Comparison of ENCODE assay signal across 29 cellular contexts in genomic region chr13:47332149-47332548, GRCh38.
A peak's percentile ranks its signal among the peaks of the same experiment; 100 is the strongest.
DNase-seq lines count a peak whose midpoint lies in the region; ATAC-seq and TF ChIP-seq lines count a peak whose summit lies in the region.
"Had no signal": no experiment of that assay in that cellular context is flagged by ENCODE, and none has a peak within 500 bp of the region (broad histone marks: within the 10 kb centered on the region; RNA-seq: fewer than 3 reads in every experiment).

No MANE protein-coding gene starts in this region.

- H3K4me1 ChIP-seq in adipocyte (ENCODE audit: control insufficient read depth, insufficient read depth, low read length), result peaks cover 63% of the 10 kb centered on the region
- H3K4me1 ChIP-seq: parathyroid adenoma, Peyer's patch, SJCRH30 had no signal

- no peak for ATAC-seq in HG02885 (IDR thresholded peaks at IDR 0.05; ENCODE audit: poor library complexity, unreplicated experiment)
- ATAC-seq: activated CD4-positive, CD25-positive, alpha-beta regulatory T cell treated with anti-CD3 and anti-CD28 coated beads, Interleukin-2, amount 50 U/mL, for 24 hours; CD8-positive, alpha-beta T cell; stimulated activated naive CD8-positive, alpha-beta T cell treated with anti-CD3 and anti-CD28 coated beads, Interleukin-15, amount 100 ng/mL, for 72 hours had no signal

- TF ChIP-seq CTCF in fibroblast of the aortic adventitia (IDR thresholded peaks at IDR 0.05; ENCODE audit: insufficient read depth, low read length) (no peak), retinal pigment epithelial cell (conservative IDR thresholded peaks at IDR 0.05; ENCODE audit: low read depth, low read length) (no peak)

- H3K27me3 ChIP-seq in adipocyte (replicated peaks; ENCODE audit: control insufficient read depth, insufficient read depth, low read length), result no peaks in the 10 kb centered on the region
- H3K27me3 ChIP-seq: hepatocyte, Peyer's patch, sigmoid colon, SJCRH30, tibial artery had no signal

- DNase-seq in ELR (ENCODE audit: low read depth) (peak; percentile 33), adipocyte (ENCODE audit: low read depth) (peak; percentile 13), fibroblast of the aortic adventitia (ENCODE audit: low read depth) (peak; percentile 31), retinal pigment epithelial cell (ENCODE audit: low read depth) (peak; percentile 54), activated T-cell treated with anti-CD3 and anti-CD28 coated beads for 4 hours (no peak), inferior parietal cortex (ENCODE audit: extremely low spot score) (no peak), DMS 273 treated with DMSO at 0.1 percent for 48 hours (lab: John Stamatoyannopoulos, UW) (no peak)
- DNase-seq: activated naive CD4-positive, alpha-beta T cell treated with anti-CD3 and anti-CD28 coated beads for 36 hours; amygdala; CD8-positive, alpha-beta T cell; dermis blood vessel endothelial cell; foreskin melanocyte; GF-D8; GOT3; NCI-H1048; NCI-H1694 treated with DMSO at 0.1 percent for 48 hours; NCI-H2171; NCI-H524 treated with DMSO at 0.1 percent for 48 hours; nephron progenitor cell; Peyer's patch; sigmoid colon; SJCRH30; stimulated activated naive CD8-positive, alpha-beta T cell treated with anti-CD3 and anti-CD28 coated beads, Interleukin-15, amount 100 ng/mL, for 72 hours; T-helper 1 cell; tibial artery had no signal

- no peaks in the 10 kb centered on the region for H3K36me3 ChIP-seq in adipocyte (ENCODE audit: control insufficient read depth, insufficient read depth, low read length, severe bottlenecking)
- H3K36me3 ChIP-seq: Peyer's patch, sigmoid colon, SJCRH30, tibial artery had no signal

- no peak overlapping the region for H3K4me3 ChIP-seq in adipocyte (ENCODE audit: low read length)
- no peak overlapping the region for H3K4me3 ChIP-seq in fibroblast of the aortic adventitia (ENCODE audit: low read depth, low read length)
- no peak overlapping the region for H3K4me3 ChIP-seq in retinal pigment epithelial cell (ENCODE audit: low read length)
- H3K4me3 ChIP-seq: hepatocyte, Peyer's patch, sigmoid colon, SJCRH30, tibial artery had no signal

- no peaks in the 10 kb centered on the region for H3K9me3 ChIP-seq in adipocyte (ENCODE audit: control insufficient read depth, low read length)
- H3K9me3 ChIP-seq: Peyer's patch, sigmoid colon, SJCRH30, tibial artery had no signal

- H3K9ac ChIP-seq in adipocyte (ENCODE audit: low read length), result peak overlapping the region; percentile 50
- H3K9ac ChIP-seq: parathyroid adenoma had no signal

Comparison
In these comparisons a context has a peak if more than half of its experiments do, and no peak if none do; other contexts are left out.
1. DNase-seq: peak in ELR (single experiment), adipocyte (single experiment), fibroblast of the aortic adventitia (single experiment) and retinal pigment epithelial cell (single experiment); none in activated T-cell treated with anti-CD3 and anti-CD28 coated beads for 4 hours (single experiment), inferior parietal cortex (single experiment) and DMS 273 treated with DMSO at 0.1 percent for 48 hours (single experiment).